Comparison of ENCODE assay signal across 18 cellular contexts in genomic region chr3:125556314-125556713, GRCh38. TPM values are rescaled to one million over a fixed set of nuclear protein-coding genes. Genes with fewer than 3 reads are reported as not detected.
DNase-seq lines count a peak whose midpoint lies in the region; ATAC-seq, FAIRE-seq and TF ChIP-seq lines count a peak whose summit lies in the region.
"Had no signal": no experiment of that assay in that cellular context is flagged by ENCODE, and none has a peak within 500 bp of the region (broad histone marks: within the 10 kb centered on the region; RNA-seq: fewer than 3 reads in every experiment).

No MANE protein-coding gene starts in this region.

- FAIRE-seq in H54 (lab: Jason Lieb, UNC) (peak; percentile 33), astrocyte (lab: Jason Lieb, UNC) (peak; percentile 39)

- H3K79me2 ChIP-seq in ACC112 (ENCODE audit: control insufficient read depth, insufficient read depth, low read length, unreplicated experiment) (no peaks in the 10 kb centered on the region), astrocyte (ENCODE audit: insufficient read depth, low read length) (no peaks in the 10 kb centered on the region)

- H3K4me2 ChIP-seq in astrocyte (ENCODE audit: low read length): peak overlapping the region; percentile 22

- H3K4me1 ChIP-seq in ACC112 (ENCODE audit: control insufficient read depth, insufficient read depth, low read length, unreplicated experiment) (peaks cover 8% of the 10 kb centered on the region), astrocyte (ENCODE audit: insufficient read depth, low read length) (peaks cover 7% of the 10 kb centered on the region), mucosa of descending colon (ENCODE audit: low read depth) (no peaks in the 10 kb centered on the region)
- H3K4me1 ChIP-seq: adrenal gland, esophagus squamous epithelium, transverse colon had no signal

- H3K27ac ChIP-seq in ACC112 (ENCODE audit: low read depth, low read length): peak overlapping the region; percentile 19; the same call in 1 of the 2 replicates
- no peak overlapping the region for H3K27ac ChIP-seq in astrocyte (ENCODE audit: low read depth, low read length)
- H3K27ac ChIP-seq: adrenal gland, esophagus squamous epithelium, transverse colon had no signal

- intact Hi-C loops in mucosa of descending colon (cut with DNase I, micrococcal nuclease): no loop called here

- no peaks in the 10 kb centered on the region for H3K27me3 ChIP-seq in ACC112 (ENCODE audit: insufficient read depth, low read length)
- no peaks in the 10 kb centered on the region for H3K27me3 ChIP-seq in astrocyte (ENCODE audit: insufficient read depth, low read length)
- H3K27me3 ChIP-seq: adrenal gland, esophagus squamous epithelium, transverse colon had no signal

- H3K27ac Mint-ChIP-seq in astrocyte (ENCODE audit: unreplicated experiment): peak overlapping the region; percentile 41
- H3K27ac Mint-ChIP-seq: T-helper 1 cell treated with Interleukin-12 subunit alpha and Interleukin-12 subunit beta and Interleukin-4 antibody, amounts not matched to agents 30 μg/mL and 1 μg/mL, for 36 hours had no signal

- DNase-seq in H54 (ENCODE audit: insufficient read length, low spot score) (peak; percentile 5), astrocyte (ENCODE audit: low read depth) (peak; percentile 57), iris pigment epithelial cell (ENCODE audit: low read depth) (peak; percentile 90), GM20000 (ENCODE audit: low spot score) (no peak), mucosa of descending colon (no peak)
- DNase-seq: activated CD4-positive, CD25-positive, alpha-beta regulatory T cell treated with anti-CD3 and anti-CD28 coated beads, Interleukin-2, amount 50 U/mL, for 72 hours; adrenal gland; dermis blood vessel endothelial cell; esophagus squamous epithelium; nephron progenitor cell; right cardiac atrium; Right ventricle myocardium superior; stimulated activated CD4-positive, alpha-beta T cell treated with anti-CD3 and anti-CD28 coated beads, Interleukin-4, amount 100 ng/mL, for 24 hours; transverse colon had no signal

- no peak for TF ChIP-seq POLR2A in H54 (IDR thresholded peaks at IDR 0.05; ENCODE audit: low read depth, low read length)

- no peak for ATAC-seq in mucosa of descending colon
- ATAC-seq in HG02588 (IDR thresholded peaks at IDR 0.05; ENCODE audit: unreplicated experiment): no peak
- no peak for ATAC-seq in GM19467 (IDR thresholded peaks at IDR 0.05; ENCODE audit: unreplicated experiment)
- ATAC-seq: right cardiac atrium had no signal

- H3K9me3 ChIP-seq in astrocyte (ENCODE audit: insufficient read depth, low read depth, low read length) (no peaks in the 10 kb centered on the region), mucosa of descending colon (no peaks in the 10 kb centered on the region)
- H3K9me3 ChIP-seq: adrenal gland, esophagus squamous epithelium, transverse colon had no signal

- H3K9ac ChIP-seq in astrocyte (ENCODE audit: low read length): peak overlapping the region; percentile 3

- no peaks in the 10 kb centered on the region for H4K20me1 ChIP-seq in astrocyte (ENCODE audit: insufficient read depth, low read length)

- H2AFZ ChIP-seq in ACC112 (ENCODE audit: low read length, unreplicated experiment) (no peak overlapping the region), astrocyte (ENCODE audit: low read depth, low read length) (no peak overlapping the region)

- H3K36me3 ChIP-seq in ACC112 (ENCODE audit: insufficient read depth, low read length): 0 out of 2 replicates have a peak, but pooled peaks cover 3% of the 10 kb centered on the region
- peaks cover 2% of the 10 kb centered on the region for H3K36me3 ChIP-seq in astrocyte (ENCODE audit: insufficient read depth, low read length)
- H3K36me3 ChIP-seq in mucosa of descending colon (ENCODE audit: low read depth): no peaks in the 10 kb centered on the region

- H3K36me3 Mint-ChIP-seq in astrocyte (ENCODE audit: low read depth, unreplicated experiment): peaks cover 4% of the 10 kb centered on the region

- H3K4me3 ChIP-seq in ACC112 (ENCODE audit: low read depth, low read length) (no peak overlapping the region), astrocyte (ENCODE audit: insufficient read depth, low read depth, low read length) (no peak overlapping the region), mucosa of descending colon (no peak overlapping the region)
- H3K4me3 ChIP-seq: adrenal gland, esophagus squamous epithelium, transverse colon had no signal

- no peaks in the 10 kb centered on the region for H3K9me3 Mint-ChIP-seq in astrocyte (ENCODE audit: unreplicated experiment)
- H3K9me3 Mint-ChIP-seq: nephron progenitor cell; T-helper 1 cell treated with Interleukin-12 subunit alpha and Interleukin-12 subunit beta and Interleukin-4 antibody, amounts not matched to agents 30 μg/mL and 1 μg/mL, for 36 hours had no signal

- H3K4me1 Mint-ChIP-seq in astrocyte (ENCODE audit: low read depth, unreplicated experiment): peaks cover 14% of the 10 kb centered on the region
- H3K4me1 Mint-ChIP-seq: nephron progenitor cell had no signal

- H3K4me3 Mint-ChIP-seq in astrocyte (ENCODE audit: unreplicated experiment): no peak overlapping the region
- H3K4me3 Mint-ChIP-seq: nephron progenitor cell; T-helper 1 cell treated with Interleukin-12 subunit alpha and Interleukin-12 subunit beta and Interleukin-4 antibody, amounts not matched to agents 30 μg/mL and 1 μg/mL, for 36 hours had no signal

- TF ChIP-seq CTCF in astrocyte (IDR thresholded peaks at IDR 0.05; ENCODE audit: insufficient read depth, low read depth, low read length): no peak
- no peak for TF ChIP-seq CTCF in GM20000 (IDR thresholded peaks at IDR 0.05; ENCODE audit: extremely low read depth, missing control alignments)
- TF ChIP-seq CTCF in mucosa of descending colon (IDR thresholded peaks at IDR 0.05): no peak

- H3K27me3 Mint-ChIP-seq in astrocyte (ENCODE audit: low read depth, unreplicated experiment): no peaks in the 10 kb centered on the region

RNA-seq across cellular contexts. Expression of gene SNX4, which starts 36.3 kb away (rescaled TPM):
- total RNA-seq in astrocyte: 40.4 and 41.8 TPM in 2 replicates
- total RNA-seq in mucosa of descending colon: 10 to 100 TPM; 34.5 to 50.6 (median 46.9) TPM

RNA-seq across cellular contexts. Expression of gene OSBPL11, which starts 39.0 kb away (rescaled TPM):
- total RNA-seq in astrocyte: 15.7 and 17.0 TPM in 2 replicates
- 10 to 100 TPM; 17.5 to 33.9 (median 20.0) TPM for total RNA-seq in mucosa of descending colon

Comparison
In these comparisons a context has a peak if more than half of its experiments do, and no peak if none do; other contexts are left out.
1. DNase-seq: peak in H54 (single experiment), astrocyte (single experiment) and iris pigment epithelial cell (single experiment); none in GM20000 (single experiment) and mucosa of descending colon (0 of 3).